Comparison of ENCODE assay signal across 6 cellular contexts in the genomic region with DNA sequence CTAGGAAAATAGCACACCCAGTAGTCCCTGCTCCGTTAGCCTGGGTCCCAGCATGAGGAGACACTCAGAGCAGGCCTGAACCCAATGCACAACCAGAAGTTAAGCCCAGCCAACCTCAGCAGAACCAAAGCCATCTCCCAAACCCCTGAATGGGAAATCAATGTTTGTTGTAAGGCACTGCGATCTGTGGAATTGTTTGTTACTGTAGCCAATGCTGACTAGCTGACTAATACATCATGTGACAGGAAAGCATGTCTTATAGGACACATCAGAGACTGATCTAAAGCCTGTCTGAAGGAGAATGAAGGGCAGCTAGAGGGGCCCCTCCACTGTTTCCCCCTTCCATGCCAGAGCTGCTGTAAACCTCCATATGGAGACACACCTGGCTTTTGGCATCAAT.
"Had no signal": no experiment of that assay in that cellular context is flagged by ENCODE, and none has a peak within 500 bp of the region (broad histone marks: within the 10 kb centered on the region; RNA-seq: fewer than 3 reads in every experiment).

No MANE protein-coding gene starts in this region.

- DNase-seq: IMR-90, KBM-7, KG1 had no signal

- H3K4me3 Mint-ChIP-seq: IgD-negative memory B cell had no signal

- H3K36me3 Mint-ChIP-seq: IgD-negative memory B cell had no signal

- H3K27ac ChIP-seq: HL-60 had no signal

- FAIRE-seq: HTR-8/SVneo had no signal

- H3K4me1 Mint-ChIP-seq: IgD-negative memory B cell had no signal
